Comparison of ENCODE assay signal across 15 cellular contexts in the genomic region with DNA sequence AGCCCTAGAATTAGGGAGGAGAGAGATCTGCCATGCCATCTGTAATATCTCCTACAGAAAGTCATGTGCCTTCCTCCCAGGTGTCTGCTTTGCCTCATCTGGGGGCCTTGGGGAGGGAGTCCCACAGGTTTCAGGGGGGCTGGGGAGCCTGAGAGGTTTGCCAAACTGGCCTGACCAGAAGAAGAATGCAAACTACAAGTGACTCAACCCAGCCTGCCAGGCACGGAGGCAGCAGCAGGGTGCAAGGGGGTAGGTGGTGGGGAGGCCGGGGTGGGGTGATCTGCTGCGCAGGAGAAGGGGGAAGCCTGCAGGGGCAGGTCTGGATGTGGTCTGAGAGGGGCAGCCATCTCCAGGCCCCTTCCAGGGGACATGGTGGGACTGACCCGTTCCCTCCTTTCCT. TPM values are rescaled to one million over a fixed set of nuclear protein-coding genes. Genes with fewer than 3 reads are reported as not detected.
DNase-seq lines count a peak whose midpoint lies in the region; ATAC-seq and TF ChIP-seq lines count a peak whose summit lies in the region.
"Had no signal": no experiment of that assay in that cellular context is flagged by ENCODE, and none has a peak within 500 bp of the region (broad histone marks: within the 10 kb centered on the region; RNA-seq: fewer than 3 reads in every experiment).

No MANE protein-coding gene starts in this region.

- no peaks in the 10 kb centered on the region for H3K79me2 ChIP-seq in HCT116 (ENCODE audit: insufficient read depth, low read length)

- TF ChIP-seq POLR2A in HCT116 (IDR thresholded peaks at IDR 0.05; ENCODE audit: borderline replicate concordance, extremely low read depth, insufficient read depth, insufficient read length): no peak

- H3K4me1 Mint-ChIP-seq in chondrocyte (ENCODE audit: low read depth): peaks cover 51% of the 10 kb centered on the region
- peaks cover 55% of the 10 kb centered on the region for H3K4me1 Mint-ChIP-seq in mesothelial cell of epicardium

- H3K4me1 ChIP-seq in BLaER1: peaks cover 68% of the 10 kb centered on the region
- H3K4me1 ChIP-seq in HCT116 (ENCODE audit: control insufficient read depth in 1 of 2, insufficient read depth in 2 of 2, low read length in 2 of 2): peaks cover 39 to 66% of the 10 kb centered on the region in 2 experiments
- H3K4me1 ChIP-seq: pancreas had no signal

- ATAC-seq in HCT116: peak; percentile 52

- BruUV-seq in HCT116 (replicated peaks; lab: Mats Ljungman, UMichigan): no TSS peak

- no peak overlapping the region for H3K27ac Mint-ChIP-seq in chondrocyte (ENCODE audit: unreplicated experiment)
- H3K27ac Mint-ChIP-seq in mesothelial cell of epicardium: peak overlapping the region; percentile 85

- H2AFZ ChIP-seq in HCT116 (ENCODE audit: low read depth, low read length, poor library complexity, severe bottlenecking): no peak overlapping the region

- H3K4me3 Mint-ChIP-seq in chondrocyte (ENCODE audit: unreplicated experiment) (no peak overlapping the region), mesothelial cell of epicardium (no peak overlapping the region)
- H3K4me3 Mint-ChIP-seq: stimulated activated naive B cell treated with anti-CD40 and anti-IgM and Interleukin-4, amounts not matched to agents 10 μg/mL and 1 μg/mL and 100 μg/mL, for 72 hours had no signal

- H3K9me3 Mint-ChIP-seq in chondrocyte (ENCODE audit: low read depth) (no peaks in the 10 kb centered on the region), mesothelial cell of epicardium (no peaks in the 10 kb centered on the region)
- H3K9me3 Mint-ChIP-seq: stimulated activated naive B cell treated with anti-CD40 and anti-IgM and Interleukin-4, amounts not matched to agents 10 μg/mL and 1 μg/mL and 100 μg/mL, for 72 hours had no signal

- no peak overlapping the region for H3K4me3 ChIP-seq in BLaER1
- peak overlapping the region in 1 of 2 experiments; percentile 1; a peak in 1 of 4 replicates for H3K4me3 ChIP-seq in HCT116 (replicated peaks in 1 of 2; ENCODE audit: low read depth in 1 of 2, low read length in 2 of 2)
- H3K4me3 ChIP-seq: pancreas had no signal

- POLR2A ChIA-PET in HCT116 (lab: Charles Lee): no interaction called here

- H3K36me3 ChIP-seq in BLaER1: peaks cover 21% of the 10 kb centered on the region
- H3K36me3 ChIP-seq in HCT116 (ENCODE audit: control insufficient read depth in 1 of 2, insufficient read depth in 2 of 2, low read length in 2 of 2): no peaks in the 10 kb centered on the region

- RAD21 ChIA-PET in HCT116 (lab: Charles Lee; ENCODE audit: low non-redundant PET in 1 of 2, low total read pairs in 2 of 2, uncharacterized antibody in 2 of 2, unreplicated experiment in 2 of 2): interaction anchor here in 1 of 2 experiments (0.6 kb wide), 1 partner anchor 16 kb away, joined by 5 read pairs; no protein-coding TSS in a partner anchor

- TF ChIP-seq RAD21 in HCT116 (IDR thresholded peaks at IDR 0.05; ENCODE audit: low read depth): no peak

- H3K9me3 ChIP-seq in BLaER1: no peaks in the 10 kb centered on the region
- H3K9me3 ChIP-seq in HCT116 (ENCODE audit: control insufficient read depth in 1 of 2, insufficient read depth in 1 of 2, low read depth in 1 of 2, low read length in 2 of 2): no peaks in the 10 kb centered on the region
- H3K9me3 ChIP-seq: pancreas had no signal

- intact Hi-C loops in HCT116 (cut with micrococcal nuclease): no loop called here

- TF ChIP-seq CTCF in HCT116 (IDR thresholded peaks at IDR 0.05 in 2 of 3, conservative IDR thresholded peaks at IDR 0.05 in 1 of 3; ENCODE audit: borderline replicate concordance in 1 of 3, insufficient read depth in 1 of 3, low read depth in 2 of 3, low read length in 2 of 3) (no peak), chondrocyte (IDR thresholded peaks at IDR 0.05) (no peak), mesothelial cell of epicardium (IDR thresholded peaks at IDR 0.05; ENCODE audit: unreplicated experiment) (no peak)

- H3K27me3 ChIP-seq in BLaER1: no peaks in the 10 kb centered on the region
- H3K27me3 ChIP-seq in HCT116 (ENCODE audit: insufficient read depth, low read length): no peaks in the 10 kb centered on the region
- H3K27me3 ChIP-seq: pancreas had no signal

- peak overlapping the region; percentile 68 for H3K27ac ChIP-seq in BLaER1
- H3K27ac ChIP-seq in HCT116 (ENCODE audit: low read depth, low read length): no peak overlapping the region
- H3K27ac ChIP-seq: KMS-11, pancreas had no signal

- DNase-seq in HCT116 (ENCODE audit: low read depth, low spot score) (no peak), chondrocyte (ENCODE audit: low spot score) (peak; percentile 48), mesothelial cell of epicardium (ENCODE audit: low spot score in 2 of 2, unreplicated experiment in 2 of 2) (no peak), KBM-7 (no peak), NCI-H2081 (lab: John Stamatoyannopoulos, UW) (no peak), SHP77 treated with DMSO at 0.1 percent for 48 hours (lab: John Stamatoyannopoulos, UW) (no peak), AML-193 (lab: John Stamatoyannopoulos, UW) (no peak)
- DNase-seq: C1 segment of cervical spinal cord; kidney glomerular epithelial cell; NCI-H2029; pancreas; stimulated activated CD4-positive, alpha-beta T cell treated with anti-CD3 and anti-CD28 coated beads, Interleukin-2, amount 100 ng/mL, for 24 hours; stimulated activated naive B cell treated with anti-CD40 and anti-IgM and Interleukin-4, amounts not matched to agents 10 μg/mL and 1 μg/mL and 100 μg/mL, for 72 hours had no signal

- in situ Hi-C loops in KBM-7 (cut with MboI; ENCODE audit: low pct_unique_long_range_greater_than_20kb, low sequenced_read_pairs): no loop called here

- H3K36me3 Mint-ChIP-seq in chondrocyte (ENCODE audit: low read depth) (no peaks in the 10 kb centered on the region), mesothelial cell of epicardium (peaks cover 3% of the 10 kb centered on the region)

- no peaks in the 10 kb centered on the region for H3K27me3 Mint-ChIP-seq in chondrocyte (ENCODE audit: low read depth)
- no peaks in the 10 kb centered on the region for H3K27me3 Mint-ChIP-seq in mesothelial cell of epicardium (ENCODE audit: low read depth)
- H3K27me3 Mint-ChIP-seq: stimulated activated naive B cell treated with anti-CD40 and anti-IgM and Interleukin-4, amounts not matched to agents 10 μg/mL and 1 μg/mL and 100 μg/mL, for 72 hours had no signal

- peak overlapping the region; percentile 64 for H3K4me2 ChIP-seq in BLaER1
- H3K4me2 ChIP-seq in HCT116 (ENCODE audit: low read length): peak overlapping the region; percentile 61
- H3K4me2 ChIP-seq: KMS-11 had no signal

- H4K20me1 ChIP-seq in BLaER1: no peaks in the 10 kb centered on the region
- no peaks in the 10 kb centered on the region for H4K20me1 ChIP-seq in HCT116 (ENCODE audit: insufficient read depth)

- CTCF ChIA-PET in HCT116 (lab: Charles Lee): no interaction called here

- no peaks in the 10 kb centered on the region for H3K9me2 ChIP-seq in HCT116 (ENCODE audit: insufficient read depth)

- no peak overlapping the region for H3K9ac ChIP-seq in BLaER1
- peak overlapping the region; percentile 42 for H3K9ac ChIP-seq in HCT116 (ENCODE audit: low read length)
- H3K9ac ChIP-seq: KMS-11 had no signal

TF ChIP-seq in HCT116, 20 proteins besides CTCF, POLR2A, EP300 and RAD21:
- TF ChIP-seq YY1 (IDR thresholded peaks at IDR 0.05; ENCODE audit: extremely low read depth, insufficient replicate concordance, low read depth, low read length): peak; percentile 47
- TF ChIP-seq CBX3 (IDR thresholded peaks at IDR 0.05; ENCODE audit: low read depth): no peak

RNA-seq across cellular contexts. Expression of a gene that starts 9.6 kb away (rescaled TPM):
- 91.6 TPM for total RNA-seq in HCT116 (2021; ENCODE audit: unreplicated experiment)
- polyA plus RNA-seq in HCT116 (2012): 131 and 143 TPM in 2 replicates
- 40.3 to 74.4 TPM (median 66.8 TPM) in 3 replicates for total RNA-seq in chondrocyte
- total RNA-seq in mesothelial cell of epicardium: 74.3 to 85.3 TPM (median 79.2 TPM) in 3 replicates
